Comparison of ENCODE assay signal across 28 cellular contexts in the genomic region with DNA sequence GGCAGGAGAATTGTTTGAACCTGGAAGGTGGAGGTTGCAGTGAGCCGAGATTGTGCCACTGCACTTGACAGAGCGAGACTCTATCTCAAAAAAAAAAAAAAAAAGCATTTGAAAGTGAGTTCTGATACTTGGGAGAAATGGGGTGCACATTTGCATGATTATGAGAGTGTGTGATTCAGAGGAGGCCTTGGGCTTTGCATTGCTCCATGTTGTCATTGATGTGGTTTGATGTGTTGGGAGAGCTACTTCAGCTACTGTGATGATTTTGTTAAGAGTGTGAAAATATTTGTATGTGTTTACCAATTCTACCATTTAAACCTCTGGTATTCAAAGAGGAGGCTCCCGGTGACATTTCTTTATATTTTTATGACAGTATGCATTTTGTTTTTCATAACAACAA.
"Had no signal": no experiment of that assay in that cellular context is flagged by ENCODE, and none has a peak within 500 bp of the region (broad histone marks: within the 10 kb centered on the region; RNA-seq: fewer than 3 reads in every experiment).

No MANE protein-coding gene starts in this region.

- H3K4me1 Mint-ChIP-seq: stimulated activated effector memory CD8-positive, alpha-beta T cell treated with anti-CD3 and anti-CD28 coated beads, Interleukin-12 subunit alpha, Interleukin-12 subunit beta, amount 100 ng/mL, for 72 hours had no signal

- H3K27ac ChIP-seq: prostate gland, skin epidermis, suprapubic skin, thoracic aorta, tibial artery had no signal

- H3K36me3 ChIP-seq: pancreas, prostate gland, suprapubic skin, thoracic aorta had no signal

- H3K4me1 ChIP-seq: prostate gland, suprapubic skin, tibial artery had no signal

- FAIRE-seq: keratinocyte, pancreas, urothelium cell line had no signal

- H3K9me3 ChIP-seq: pancreas, prostate gland, suprapubic skin, thoracic aorta, tibial artery had no signal

- ATAC-seq: left cardiac atrium; left lobe of liver; naive thymus-derived CD8-positive, alpha-beta T cell; right cardiac atrium; sciatic nerve; stimulated activated effector memory CD8-positive, alpha-beta T cell treated with anti-CD3 and anti-CD28 coated beads, Interleukin-12 subunit alpha, Interleukin-12 subunit beta, amount 100 ng/mL, for 72 hours had no signal

- H3K27me3 ChIP-seq: pancreas, suprapubic skin, tibial artery had no signal

- H3K9me3 Mint-ChIP-seq: naive thymus-derived CD8-positive, alpha-beta T cell; stimulated activated effector memory CD8-positive, alpha-beta T cell treated with anti-CD3 and anti-CD28 coated beads, Interleukin-12 subunit alpha, Interleukin-12 subunit beta, amount 100 ng/mL, for 72 hours; stimulated activated naive CD8-positive, alpha-beta T cell treated with anti-CD3 and anti-CD28 coated beads, Interleukin-15, Interleukin-2, amounts not matched to agents 100 ng/mL and 50 ng/mL, for 24 hours had no signal

- H3K27me3 Mint-ChIP-seq: naive thymus-derived CD8-positive, alpha-beta T cell; stimulated activated naive CD8-positive, alpha-beta T cell treated with anti-CD3 and anti-CD28 coated beads, Interleukin-15, Interleukin-2, amounts not matched to agents 100 ng/mL and 50 ng/mL, for 24 hours had no signal

- H3K4me3 Mint-ChIP-seq: naive thymus-derived CD8-positive, alpha-beta T cell; stimulated activated effector memory CD8-positive, alpha-beta T cell treated with anti-CD3 and anti-CD28 coated beads, Interleukin-12 subunit alpha, Interleukin-12 subunit beta, amount 100 ng/mL, for 72 hours; stimulated activated naive CD8-positive, alpha-beta T cell treated with anti-CD3 and anti-CD28 coated beads, Interleukin-15, Interleukin-2, amounts not matched to agents 100 ng/mL and 50 ng/mL, for 24 hours had no signal

- DNase-seq: head of caudate nucleus; hippocampal formation; kidney glomerular epithelial cell; left cardiac atrium; mesenchymal stem cell; naive thymus-derived CD8-positive, alpha-beta T cell; nucleus accumbens; pancreas; posterior cingulate gyrus; retina; right cardiac atrium; stimulated activated CD4-positive, alpha-beta T cell treated with anti-CD3 and anti-CD28 coated beads, Interleukin-12 subunit alpha, Interleukin-12 subunit beta, amount 100 ng/mL, for 4 hours; stimulated activated CD4-positive, alpha-beta T cell treated with anti-CD3 and anti-CD28 coated beads, Interleukin-15, amount 100 ng/mL, for 24 hours; stimulated activated CD4-positive, alpha-beta T cell treated with anti-CD3 and anti-CD28 coated beads, Interleukin-2, amount 100 ng/mL, for 24 hours; stimulated activated CD4-positive, alpha-beta T cell treated with anti-CD3 and anti-CD28 coated beads, Interleukin-4, amount 100 ng/mL, for 24 hours; stimulated activated naive CD4-positive, alpha-beta T cell; tibial artery; trophoblast cell had no signal

- H3K27ac Mint-ChIP-seq: stimulated activated effector memory CD8-positive, alpha-beta T cell treated with anti-CD3 and anti-CD28 coated beads, Interleukin-12 subunit alpha, Interleukin-12 subunit beta, amount 100 ng/mL, for 72 hours; stimulated activated naive CD8-positive, alpha-beta T cell treated with anti-CD3 and anti-CD28 coated beads, Interleukin-15, Interleukin-2, amounts not matched to agents 100 ng/mL and 50 ng/mL, for 24 hours had no signal

- H3K4me3 ChIP-seq: pancreas, prostate gland, skin epidermis, suprapubic skin, thoracic aorta, tibial artery had no signal
